2 cellular contexts compared by ENCODE assay signal in the genomic region with DNA sequence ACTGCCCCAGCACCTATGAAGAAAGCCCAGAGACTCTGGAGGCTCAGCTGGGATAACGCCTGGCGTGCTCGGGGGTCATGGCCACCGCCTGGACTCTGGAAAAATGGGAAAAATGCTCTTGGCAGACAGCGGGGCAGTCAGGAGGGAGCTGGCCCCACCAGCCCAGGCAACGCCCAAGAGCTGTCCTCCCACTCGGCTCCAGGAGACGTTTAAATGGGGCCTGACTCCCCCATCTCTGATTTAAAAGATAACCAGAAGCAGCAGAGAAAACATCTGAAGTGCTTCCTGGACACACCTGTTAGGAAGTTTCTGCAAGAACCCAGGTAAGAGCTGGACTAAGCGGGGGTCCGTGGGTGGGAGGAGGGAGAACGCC.
TF ChIP-seq lines count a peak whose summit lies in the region.

No MANE protein-coding gene starts in this region.

TF ChIP-seq in SK-N-SH, 30 proteins besides CTCF, POLR2A, EP300 and RAD21 (continued from another document):
- TF ChIP-seq, protein P1, sequence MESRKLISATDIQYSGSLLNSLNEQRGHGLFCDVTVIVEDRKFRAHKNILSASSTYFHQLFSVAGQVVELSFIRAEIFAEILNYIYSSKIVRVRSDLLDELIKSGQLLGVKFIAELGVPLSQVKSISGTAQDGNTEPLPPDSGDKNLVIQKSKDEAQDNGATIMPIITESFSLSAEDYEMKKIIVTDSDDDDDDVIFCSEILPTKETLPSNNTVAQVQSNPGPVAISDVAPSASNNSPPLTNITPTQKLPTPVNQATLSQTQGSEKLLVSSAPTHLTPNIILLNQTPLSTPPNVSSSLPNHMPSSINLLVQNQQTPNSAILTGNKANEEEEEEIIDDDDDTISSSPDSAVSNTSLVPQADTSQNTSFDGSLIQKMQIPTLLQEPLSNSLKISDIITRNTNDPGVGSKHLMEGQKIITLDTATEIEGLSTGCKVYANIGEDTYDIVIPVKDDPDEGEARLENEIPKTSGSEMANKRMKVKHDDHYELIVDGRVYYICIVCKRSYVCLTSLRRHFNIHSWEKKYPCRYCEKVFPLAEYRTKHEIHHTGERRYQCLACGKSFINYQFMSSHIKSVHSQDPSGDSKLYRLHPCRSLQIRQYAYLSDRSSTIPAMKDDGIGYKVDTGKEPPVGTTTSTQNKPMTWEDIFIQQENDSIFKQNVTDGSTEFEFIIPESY (IDR thresholded peaks at IDR 0.05; ENCODE audit: borderline replicate concordance, low read depth) = no peak
- TF ChIP-seq, protein P2, sequence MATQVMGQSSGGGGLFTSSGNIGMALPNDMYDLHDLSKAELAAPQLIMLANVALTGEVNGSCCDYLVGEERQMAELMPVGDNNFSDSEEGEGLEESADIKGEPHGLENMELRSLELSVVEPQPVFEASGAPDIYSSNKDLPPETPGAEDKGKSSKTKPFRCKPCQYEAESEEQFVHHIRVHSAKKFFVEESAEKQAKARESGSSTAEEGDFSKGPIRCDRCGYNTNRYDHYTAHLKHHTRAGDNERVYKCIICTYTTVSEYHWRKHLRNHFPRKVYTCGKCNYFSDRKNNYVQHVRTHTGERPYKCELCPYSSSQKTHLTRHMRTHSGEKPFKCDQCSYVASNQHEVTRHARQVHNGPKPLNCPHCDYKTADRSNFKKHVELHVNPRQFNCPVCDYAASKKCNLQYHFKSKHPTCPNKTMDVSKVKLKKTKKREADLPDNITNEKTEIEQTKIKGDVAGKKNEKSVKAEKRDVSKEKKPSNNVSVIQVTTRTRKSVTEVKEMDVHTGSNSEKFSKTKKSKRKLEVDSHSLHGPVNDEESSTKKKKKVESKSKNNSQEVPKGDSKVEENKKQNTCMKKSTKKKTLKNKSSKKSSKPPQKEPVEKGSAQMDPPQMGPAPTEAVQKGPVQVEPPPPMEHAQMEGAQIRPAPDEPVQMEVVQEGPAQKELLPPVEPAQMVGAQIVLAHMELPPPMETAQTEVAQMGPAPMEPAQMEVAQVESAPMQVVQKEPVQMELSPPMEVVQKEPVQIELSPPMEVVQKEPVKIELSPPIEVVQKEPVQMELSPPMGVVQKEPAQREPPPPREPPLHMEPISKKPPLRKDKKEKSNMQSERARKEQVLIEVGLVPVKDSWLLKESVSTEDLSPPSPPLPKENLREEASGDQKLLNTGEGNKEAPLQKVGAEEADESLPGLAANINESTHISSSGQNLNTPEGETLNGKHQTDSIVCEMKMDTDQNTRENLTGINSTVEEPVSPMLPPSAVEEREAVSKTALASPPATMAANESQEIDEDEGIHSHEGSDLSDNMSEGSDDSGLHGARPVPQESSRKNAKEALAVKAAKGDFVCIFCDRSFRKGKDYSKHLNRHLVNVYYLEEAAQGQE (IDR thresholded peaks at IDR 0.05; ENCODE audit: low read depth, low read length) = no peak
- no peak for TF ChIP-seq MEF2A (IDR thresholded peaks at IDR 0.05; ENCODE audit: borderline replicate concordance, low read depth)
- TF ChIP-seq POLR2AphosphoS5 (IDR thresholded peaks at IDR 0.05; ENCODE audit: low read depth, low read length) = no peak
- TF ChIP-seq RFX5 (IDR thresholded peaks at IDR 0.05; ENCODE audit: low read length) = no peak

TF ChIP-seq in SK-N-SH treated with all-trans-retinoic acid at 6 μM for 48 hours, 23 proteins besides CTCF, POLR2A, EP300 and RAD21 (continued from another document):
- TF ChIP-seq ZFP30 (CRISPR knock-in tag; IDR thresholded peaks at IDR 0.05) = no peak
- no peak for TF ChIP-seq GLIS3 (CRISPR knock-in tag; IDR thresholded peaks at IDR 0.05)
- no peak for TF ChIP-seq PPARA (CRISPR knock-in tag; IDR thresholded peaks at IDR 0.05; ENCODE audit: borderline replicate concordance)
- TF ChIP-seq ESRRG (CRISPR knock-in tag; IDR thresholded peaks at IDR 0.05) = no peak
- TF ChIP-seq, protein P3, sequence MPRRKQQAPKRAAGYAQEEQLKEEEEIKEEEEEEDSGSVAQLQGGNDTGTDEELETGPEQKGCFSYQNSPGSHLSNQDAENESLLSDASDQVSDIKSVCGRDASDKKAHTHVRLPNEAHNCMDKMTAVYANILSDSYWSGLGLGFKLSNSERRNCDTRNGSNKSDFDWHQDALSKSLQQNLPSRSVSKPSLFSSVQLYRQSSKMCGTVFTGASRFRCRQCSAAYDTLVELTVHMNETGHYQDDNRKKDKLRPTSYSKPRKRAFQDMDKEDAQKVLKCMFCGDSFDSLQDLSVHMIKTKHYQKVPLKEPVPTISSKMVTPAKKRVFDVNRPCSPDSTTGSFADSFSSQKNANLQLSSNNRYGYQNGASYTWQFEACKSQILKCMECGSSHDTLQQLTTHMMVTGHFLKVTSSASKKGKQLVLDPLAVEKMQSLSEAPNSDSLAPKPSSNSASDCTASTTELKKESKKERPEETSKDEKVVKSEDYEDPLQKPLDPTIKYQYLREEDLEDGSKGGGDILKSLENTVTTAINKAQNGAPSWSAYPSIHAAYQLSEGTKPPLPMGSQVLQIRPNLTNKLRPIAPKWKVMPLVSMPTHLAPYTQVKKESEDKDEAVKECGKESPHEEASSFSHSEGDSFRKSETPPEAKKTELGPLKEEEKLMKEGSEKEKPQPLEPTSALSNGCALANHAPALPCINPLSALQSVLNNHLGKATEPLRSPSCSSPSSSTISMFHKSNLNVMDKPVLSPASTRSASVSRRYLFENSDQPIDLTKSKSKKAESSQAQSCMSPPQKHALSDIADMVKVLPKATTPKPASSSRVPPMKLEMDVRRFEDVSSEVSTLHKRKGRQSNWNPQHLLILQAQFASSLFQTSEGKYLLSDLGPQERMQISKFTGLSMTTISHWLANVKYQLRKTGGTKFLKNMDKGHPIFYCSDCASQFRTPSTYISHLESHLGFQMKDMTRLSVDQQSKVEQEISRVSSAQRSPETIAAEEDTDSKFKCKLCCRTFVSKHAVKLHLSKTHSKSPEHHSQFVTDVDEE (CRISPR knock-in tag; IDR thresholded peaks at IDR 0.05) = no peak
- TF ChIP-seq ZNF565 (CRISPR knock-in tag; conservative IDR thresholded peaks at IDR 0.05; ENCODE audit: low read depth) = no peak
- no peak for TF ChIP-seq BACH2 (CRISPR knock-in tag; IDR thresholded peaks at IDR 0.05; ENCODE audit: borderline replicate concordance)
- TF ChIP-seq TOX (CRISPR knock-in tag; IDR thresholded peaks at IDR 0.05; ENCODE audit: borderline replicate concordance) = no peak
